Comparison of ENCODE assay signal across 8 cellular contexts in the genomic region with DNA sequence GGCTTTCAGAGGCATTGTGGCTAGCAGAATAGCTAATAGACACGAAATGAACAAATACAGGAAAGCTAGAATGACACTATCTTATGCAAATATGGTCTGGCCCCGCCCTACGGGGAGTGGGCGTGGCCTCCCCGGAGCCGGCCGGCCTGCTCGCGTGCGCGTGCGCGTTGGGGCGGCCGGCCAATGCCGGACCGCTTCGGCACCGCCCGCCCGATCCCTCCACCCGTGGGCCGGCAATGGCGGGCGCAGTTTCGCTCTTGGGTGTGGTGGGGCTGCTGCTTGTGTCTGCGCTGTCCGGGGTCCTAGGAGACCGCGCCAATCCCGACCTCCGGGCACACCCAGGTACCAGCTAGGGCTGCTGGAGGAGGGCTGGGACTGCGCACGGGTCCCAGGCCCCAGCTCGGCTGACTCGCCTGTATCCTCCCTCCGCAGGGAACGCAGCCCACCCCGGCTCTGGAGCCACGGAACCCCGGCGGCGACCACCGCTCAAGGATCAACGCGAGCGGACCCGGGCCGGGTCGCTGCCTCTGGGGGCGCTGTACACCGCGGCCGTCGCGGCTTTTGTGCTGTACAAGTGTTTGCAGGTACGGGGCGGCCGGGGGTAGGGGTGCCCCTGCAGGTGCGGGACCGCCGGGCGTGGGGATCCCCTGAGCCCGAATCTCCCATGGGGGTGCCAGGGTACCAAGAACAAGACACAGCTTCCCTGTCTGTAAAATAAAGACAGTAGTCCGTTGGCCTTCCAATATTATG. TPM values are rescaled to one million over a fixed set of nuclear protein-coding genes. Genes with fewer than 3 reads are reported as not detected.
DNase-seq lines count a peak whose midpoint lies in the region; ATAC-seq and TF ChIP-seq lines count a peak whose summit lies in the region.

A gene with protein sequence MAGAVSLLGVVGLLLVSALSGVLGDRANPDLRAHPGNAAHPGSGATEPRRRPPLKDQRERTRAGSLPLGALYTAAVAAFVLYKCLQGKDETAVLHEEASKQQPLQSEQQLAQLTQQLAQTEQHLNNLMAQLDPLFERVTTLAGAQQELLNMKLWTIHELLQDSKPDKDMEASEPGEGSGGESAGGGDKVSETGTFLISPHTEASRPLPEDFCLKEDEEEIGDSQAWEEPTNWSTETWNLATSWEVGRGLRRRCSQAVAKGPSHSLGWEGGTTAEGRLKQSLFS (plus strand): TSS at position 149 of the 750 bp plus-strand sequence. CDS start 88 bp downstream, at position 237.

- H3K36me3 ChIP-seq in kidney epithelial cell (ENCODE audit: control insufficient read depth, insufficient read depth, low read length): peaks cover 2% of the 10 kb centered on the region

- TF ChIP-seq CTCF in AG09309 (IDR thresholded peaks at IDR 0.05; ENCODE audit: control insufficient read depth, insufficient read depth, low read depth, low read length, missing control alignments) (peak; percentile 58), kidney epithelial cell (IDR thresholded peaks at IDR 0.05; ENCODE audit: insufficient read depth, low read length, poor library complexity, severe bottlenecking) (peak; percentile 75)

- H3K4me3 ChIP-seq in AG09309 (ENCODE audit: control insufficient read depth, low read depth, low read length) (peak within 1 kb of the TSS; percentile 67), kidney epithelial cell (ENCODE audit: low read depth, low read length) (peak within 1 kb of the TSS; percentile 68)

- peak; percentile 70 for ATAC-seq in GM18909 (IDR thresholded peaks at IDR 0.05; ENCODE audit: poor library complexity, unreplicated experiment)
- ATAC-seq in HG03175 (IDR thresholded peaks at IDR 0.05; ENCODE audit: unreplicated experiment): peak; percentile 66

- no peaks in the 10 kb centered on the region for H3K27me3 ChIP-seq in kidney epithelial cell (ENCODE audit: control insufficient read depth, insufficient read depth, low read length)

- DNase-seq in AG09309 (ENCODE audit: low read depth) (no peak), NCI-H446 (lab: John Stamatoyannopoulos, UW) (peak; percentile 94 to 95), cerebellar cortex (ENCODE audit: low spot score) (peak; percentile 89), kidney epithelial cell (ENCODE audit: low read depth) (no peak)
- DNase-seq in activated CD4-positive, alpha-beta T cell treated with anti-CD3 and anti-CD28 coated beads for 1 hour: peak; percentile 75
- DNase-seq in stimulated activated CD4-positive, alpha-beta T cell treated with anti-CD3 and anti-CD28 coated beads, Interleukin-1b, Interleukin-23, amount 100 ng/mL, for 1 hour (ENCODE audit: low read depth in 2 of 2): peak; percentile 67 to 68

RNA-seq across cellular contexts. Expression of the gene that starts here (rescaled TPM):
- total RNA-seq in kidney epithelial cell: 14.0 and 21.1 TPM in 2 replicates

Comparison
In these comparisons a context has a peak if more than half of its experiments do, and no peak if none do; other contexts are left out.
1. DNase-seq: peak in NCI-H446 (2 of 2), activated CD4-positive, alpha-beta T cell treated with anti-CD3 and anti-CD28 coated beads for 1 hour (single experiment), cerebellar cortex (single experiment) and stimulated activated CD4-positive, alpha-beta T cell treated with anti-CD3 and anti-CD28 coated beads, Interleukin-1b, Interleukin-23, amount 100 ng/mL, for 1 hour (2 of 2); none in AG09309 (single experiment) and kidney epithelial cell (single experiment).